19 cellular contexts compared by ENCODE assay signal in the genomic region with DNA sequence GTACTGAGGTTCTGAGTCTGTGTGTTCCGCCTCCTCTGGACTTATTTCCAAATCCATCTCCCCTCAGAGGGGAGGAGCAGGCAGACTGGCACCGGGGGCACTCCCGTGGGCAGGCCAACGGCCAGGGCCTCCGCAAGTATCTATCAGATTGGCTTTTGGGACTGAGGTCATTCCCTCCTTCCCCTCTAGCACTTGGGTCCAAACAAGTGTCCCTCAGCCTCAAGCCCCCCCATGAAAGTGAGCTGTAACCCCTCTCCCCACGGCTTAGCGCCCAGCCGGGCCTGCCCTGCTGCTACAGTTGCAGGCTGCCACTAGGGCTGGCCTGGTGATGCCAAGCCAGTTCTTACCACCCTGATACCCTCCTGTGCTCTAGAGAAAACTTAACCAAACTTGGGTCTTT. TPM values are rescaled to one million over a fixed set of nuclear protein-coding genes. Genes with fewer than 3 reads are reported as not detected.
"Had no signal": no experiment of that assay in that cellular context is flagged by ENCODE, and none has a peak within 500 bp of the region (broad histone marks: within the 10 kb centered on the region; RNA-seq: fewer than 3 reads in every experiment).

No MANE protein-coding gene starts in this region.

- H3K4me1 Mint-ChIP-seq: activated naive CD4-positive, alpha-beta T cell treated with anti-CD3 and anti-CD28 coated beads, Interleukin-2, amount 50 U/mL, for 24 hours; stimulated activated effector memory CD8-positive, alpha-beta T cell treated with anti-CD3 and anti-CD28 coated beads, Interleukin-12 subunit alpha, Interleukin-12 subunit beta, amount 100 ng/mL, for 72 hours had no signal

- DNase-seq: activated CD4-positive, alpha-beta T cell treated with anti-CD3 and anti-CD28 coated beads for 1 hour; activated CD4-positive, alpha-beta T cell treated with anti-CD3 and anti-CD28 coated beads, Interleukin-2, amount 50 U/mL, for 4 hours; activated T-cell treated with anti-CD3 and anti-CD28 coated beads, Interleukin-2, amount 50 U/mL, for 4 hours; effector CD8-positive, alpha-beta T cell; foreskin keratinocyte; glutamatergic neuron; hypothalamus; stimulated activated CD4-positive, alpha-beta T cell treated with anti-CD3 and anti-CD28 coated beads, Interleukin-12 subunit alpha, Interleukin-12 subunit beta, amount 100 ng/mL, for 4 hours; T-helper 1 cell; T1000 had no signal

- H3K4me3 ChIP-seq: adrenal gland, cardiac muscle cell, pancreas, tibial nerve had no signal

- H3K27ac Mint-ChIP-seq: activated naive CD4-positive, alpha-beta T cell treated with anti-CD3 and anti-CD28 coated beads, Interleukin-2, amount 50 U/mL, for 24 hours; stimulated activated effector memory CD8-positive, alpha-beta T cell treated with anti-CD3 and anti-CD28 coated beads, Interleukin-12 subunit alpha, Interleukin-12 subunit beta, amount 100 ng/mL, for 72 hours had no signal

- H3K36me3 ChIP-seq: adrenal gland, cardiac muscle cell, pancreas, tibial nerve had no signal

- H3K27me3 ChIP-seq: adrenal gland, cardiac muscle cell, pancreas, tibial nerve had no signal

- ATAC-seq: activated T-cell treated with anti-CD3 and anti-CD28 coated beads, Interleukin-2, amount 50 U/mL, for 4 hours; foreskin keratinocyte; pancreas; SK-N-SH treated with all-trans-retinoic acid at 6 μM for 48 hours; stimulated activated effector memory CD8-positive, alpha-beta T cell treated with anti-CD3 and anti-CD28 coated beads, Interleukin-12 subunit alpha, Interleukin-12 subunit beta, amount 100 ng/mL, for 72 hours had no signal

- H3K27ac ChIP-seq: cardiac muscle cell, foreskin keratinocyte, pancreas, VCaP had no signal

- H3K4me1 ChIP-seq: foreskin keratinocyte, pancreas had no signal

- H3K4me3 Mint-ChIP-seq: activated naive CD4-positive, alpha-beta T cell treated with anti-CD3 and anti-CD28 coated beads, Interleukin-2, amount 50 U/mL, for 24 hours; activated T-cell treated with anti-CD3 and anti-CD28 coated beads, Interleukin-2, amount 50 U/mL, for 4 hours; neural crest cell; stimulated activated effector memory CD8-positive, alpha-beta T cell treated with anti-CD3 and anti-CD28 coated beads, Interleukin-12 subunit alpha, Interleukin-12 subunit beta, amount 100 ng/mL, for 72 hours had no signal

- H3K9me3 Mint-ChIP-seq: activated naive CD4-positive, alpha-beta T cell treated with anti-CD3 and anti-CD28 coated beads, Interleukin-2, amount 50 U/mL, for 24 hours; activated T-cell treated with anti-CD3 and anti-CD28 coated beads, Interleukin-2, amount 50 U/mL, for 4 hours; neural crest cell; stimulated activated effector memory CD8-positive, alpha-beta T cell treated with anti-CD3 and anti-CD28 coated beads, Interleukin-12 subunit alpha, Interleukin-12 subunit beta, amount 100 ng/mL, for 72 hours had no signal

- H3K27me3 Mint-ChIP-seq: activated naive CD4-positive, alpha-beta T cell treated with anti-CD3 and anti-CD28 coated beads, Interleukin-2, amount 50 U/mL, for 24 hours had no signal

- H3K36me3 Mint-ChIP-seq: activated naive CD4-positive, alpha-beta T cell treated with anti-CD3 and anti-CD28 coated beads, Interleukin-2, amount 50 U/mL, for 24 hours; stimulated activated effector memory CD8-positive, alpha-beta T cell treated with anti-CD3 and anti-CD28 coated beads, Interleukin-12 subunit alpha, Interleukin-12 subunit beta, amount 100 ng/mL, for 72 hours had no signal

- H3K9me3 ChIP-seq: adrenal gland, pancreas, tibial nerve had no signal

RNA-seq across cellular contexts. Expression of gene ITGA11, which starts 17.4 kb away (rescaled TPM):
- total RNA-seq: foreskin keratinocyte had no signal
